In genomic region chr20:17570347-17571152, GRCh38 we compare ENCODE assay signal across 1 cellular context.
TF ChIP-seq lines count a peak whose summit lies in the region.

No MANE protein-coding gene starts in this region.

TF ChIP-seq in K562, 482 proteins besides CTCF, POLR2A, EP300 and RAD21 (continues in another document):
- TF ChIP-seq ASH1L (IDR thresholded peaks at IDR 0.05; ENCODE audit: borderline replicate concordance, low read depth, partially characterized antibody) (no peak), FOXK2 (conservative IDR thresholded peaks at IDR 0.05 in 1 of 2, IDR thresholded peaks at IDR 0.05 in 1 of 2; ENCODE audit: low read depth in 2 of 2) (no peak), ZNF740 (CRISPR knock-in tag; IDR thresholded peaks at IDR 0.05) (no peak), ZNF740 (tag; IDR thresholded peaks at IDR 0.05) (no peak), TRIM28 (IDR thresholded peaks at IDR 0.05) (no peak), KAT7 (CRISPR knock-in tag; IDR thresholded peaks at IDR 0.05; ENCODE audit: borderline replicate concordance) (0 out of 2 replicates have a peak, but pooled peaks have one; percentile 39), ZFX (CRISPR knock-in tag; IDR thresholded peaks at IDR 0.05) (peak; percentile 68), RHOXF2B (CRISPR knock-in tag; conservative IDR thresholded peaks at IDR 0.05) (no peak), ZNF785 (CRISPR knock-in tag; IDR thresholded peaks at IDR 0.05) (no peak), ZBTB5 (IDR thresholded peaks at IDR 0.05) (no peak), TFE3 (CRISPR knock-in tag; IDR thresholded peaks at IDR 0.05) (no peak), LARP7 (IDR thresholded peaks at IDR 0.05) (no peak), ZNF324 (CRISPR knock-in tag; IDR thresholded peaks at IDR 0.05) (no peak), BHLHE40 (IDR thresholded peaks at IDR 0.05; ENCODE audit: low read length) (no peak), ZNF75A (CRISPR knock-in tag; IDR thresholded peaks at IDR 0.05) (no peak), ZNF551 (CRISPR knock-in tag; IDR thresholded peaks at IDR 0.05) (no peak), NKRF (IDR thresholded peaks at IDR 0.05; ENCODE audit: borderline replicate concordance) (no peak), FOSL1 (tag; conservative IDR thresholded peaks at IDR 0.05) (peak; percentile 1; the same call in 1 of the 2 replicates), TAF7 (tag; IDR thresholded peaks at IDR 0.05) (no peak), VEZF1 (CRISPR knock-in tag; IDR thresholded peaks at IDR 0.05) (0 out of 2 replicates have a peak, but pooled peaks have one; percentile 9), DDX20 (tag; IDR thresholded peaks at IDR 0.05; ENCODE audit: low read depth) (no peak), JUND (IDR thresholded peaks at IDR 0.05; ENCODE audit: borderline replicate concordance, low read depth, low read length) (no peak), JUND (tag; IDR thresholded peaks at IDR 0.05; ENCODE audit: borderline replicate concordance, low read depth, low read length) (no peak), SAFB2 (IDR thresholded peaks at IDR 0.05; ENCODE audit: borderline replicate concordance, low read depth, low read length, severe bottlenecking) (no peak), DEAF1 (CRISPR knock-in tag; IDR thresholded peaks at IDR 0.05) (no peak), ZNF384 (IDR thresholded peaks at IDR 0.05; ENCODE audit: low read depth, low read length) (peak; percentile 72), MGA (IDR thresholded peaks at IDR 0.05) (no peak), MXD1 (CRISPR knock-in tag; IDR thresholded peaks at IDR 0.05; ENCODE audit: borderline replicate concordance, poor library complexity, severe bottlenecking) (no peak), CBFB (CRISPR knock-in tag; IDR thresholded peaks at IDR 0.05) (no peak), ZSCAN29 (IDR thresholded peaks at IDR 0.05) (no peak), PBX2 (CRISPR knock-in tag; IDR thresholded peaks at IDR 0.05; ENCODE audit: low read depth) (no peak), PBX2 (tag; conservative IDR thresholded peaks at IDR 0.05; ENCODE audit: low read depth) (peak; percentile 61), MEIS2 (IDR thresholded peaks at IDR 0.05; ENCODE audit: partially characterized antibody) (peak; percentile 54)
